ENCODE assay signal across 24 cellular contexts in genomic region chr3:172282850-172283249, GRCh38.
A peak's percentile ranks its signal among the peaks of the same experiment; 100 is the strongest.
DNase-seq lines count a peak whose midpoint lies in the region; ATAC-seq, FAIRE-seq and TF ChIP-seq lines count a peak whose summit lies in the region.
"Had no signal": no experiment of that assay in that cellular context is flagged by ENCODE, and none has a peak within 500 bp of the region (broad histone marks: within the 10 kb centered on the region; RNA-seq: fewer than 3 reads in every experiment).

No MANE protein-coding gene starts in this region.

- no peaks in the 10 kb centered on the region for H3K9me3 Mint-ChIP-seq in dendritic cell treated with granulocyte-macrophage colony-stimulating factor and Interleukin-4, amounts not matched to agents 40 ng/mL and 50 ng/mL, for 4 days
- H3K9me3 Mint-ChIP-seq in neural crest cell: no peaks in the 10 kb centered on the region

- H3K9me3 ChIP-seq in HepG2 (ENCODE audit: low read length): no peaks in the 10 kb centered on the region
- no peaks in the 10 kb centered on the region for H3K9me3 ChIP-seq in right lobe of liver
- H3K9me3 ChIP-seq in thoracic aorta: no peaks in the 10 kb centered on the region
- H3K9me3 ChIP-seq in SK-N-SH: no peaks in the 10 kb centered on the region
- H3K9me3 ChIP-seq: BE2C, MG63, SJSA1 had no signal

- no peak for FAIRE-seq in HepG2 (lab: Jason Lieb, UNC)
- FAIRE-seq: GM12892 had no signal

- WGBS in HepG2 (ENCODE audit: low lambda C conversion rate): 92% methylated on average over 3 of the region's 3 CpGs
- WGBS in right lobe of liver (ENCODE audit: insufficient coverage, low coverage, low lambda C conversion rate, missing lambda C conversion rate): 75% methylated on average over 3 of the region's 3 CpGs
- 91% methylated on average over 3 of the region's 3 CpGs for WGBS in SK-N-SH (ENCODE audit: low lambda C conversion rate)

- H3K9ac ChIP-seq in HepG2 (ENCODE audit: insufficient read depth, low read depth, low read length): no peak overlapping the region
- H3K9ac ChIP-seq in SK-N-SH: no peak overlapping the region

- BruUV-seq in HepG2 (replicated peaks; lab: Mats Ljungman, UMichigan): no TSS peak

- no peak overlapping the region for H2AFZ ChIP-seq in HepG2 (ENCODE audit: low read length)
- H2AFZ ChIP-seq in SK-N-SH (ENCODE audit: low read depth): no peak overlapping the region
- H2AFZ ChIP-seq: PC-9 had no signal

- H3K36me3 ChIP-seq in HepG2 (replicated peaks in 1 of 2; ENCODE audit: control insufficient read depth in 1 of 2, insufficient read depth in 2 of 2, low read length in 2 of 2) (peaks cover 33 to 86% of the 10 kb centered on the region in 2 experiments), right lobe of liver (peaks cover 0 to 4% (median 2%) of the 10 kb centered on the region in 4 donors), thoracic aorta (no peaks in the 10 kb centered on the region), SK-N-SH (replicated peaks in 1 of 2; ENCODE audit: control insufficient read depth in 1 of 2, insufficient read depth in 2 of 2, low read length in 1 of 2) (peaks cover 9 to 24% of the 10 kb centered on the region in 2 experiments)
- H3K36me3 ChIP-seq: BE2C had no signal

- H3K4me3 ChIP-seq in HepG2 (replicated peaks in 1 of 3; ENCODE audit: insufficient read depth in 1 of 3, low read depth in 2 of 3, low read length in 3 of 3): no peak overlapping the region
- H3K4me3 ChIP-seq in right lobe of liver: no peak overlapping the region
- H3K4me3 ChIP-seq in thoracic aorta: no peak overlapping the region
- no peak overlapping the region for H3K4me3 ChIP-seq in SK-N-SH (ENCODE audit: low read depth in 2 of 2, low read length in 1 of 2)
- H3K4me3 ChIP-seq: MG63, PC-9, SJSA1 had no signal

- TF ChIP-seq CTCF in HepG2 (CRISPR knock-in tag; IDR thresholded peaks at IDR 0.05) (no peak), right lobe of liver (IDR thresholded peaks at IDR 0.05) (no peak), neural crest cell (conservative IDR thresholded peaks at IDR 0.05) (no peak), thoracic aorta (IDR thresholded peaks at IDR 0.05) (no peak), SK-N-SH (IDR thresholded peaks at IDR 0.05) (no peak)

- peaks cover 81% of the 10 kb centered on the region for H3K79me2 ChIP-seq in HepG2 (ENCODE audit: insufficient read depth, low read length)
- H3K79me2 ChIP-seq in SK-N-SH (ENCODE audit: insufficient read depth): peaks cover 72% of the 10 kb centered on the region; the same call in 1 of the 2 replicates

- H3K4me3 Mint-ChIP-seq in dendritic cell treated with granulocyte-macrophage colony-stimulating factor and Interleukin-4, amounts not matched to agents 40 ng/mL and 50 ng/mL, for 4 days: no peak overlapping the region
- H3K4me3 Mint-ChIP-seq in neural crest cell: no peak overlapping the region

- intact Hi-C loops in HepG2 (cut with micrococcal nuclease; ENCODE audit: unreplicated experiment) (no loop called here), right lobe of liver (cut with DNase I) (no loop called here)
- intact Hi-C loops in dendritic cell treated with granulocyte-macrophage colony-stimulating factor and Interleukin-4, amounts not matched to agents 40 ng/mL and 50 ng/mL, for 4 days (cut with micrococcal nuclease): no loop called here

- ATAC-seq in HepG2 (no peak), right lobe of liver (no peak), thoracic aorta (ENCODE audit: insufficient number of reproducible peaks, low FRiP score, low read depth) (no peak)

- H3F3A ChIP-seq in SK-N-SH (replicated peaks; ENCODE audit: insufficient read depth): peaks cover 35% of the 10 kb centered on the region

- H4K20me1 ChIP-seq in HepG2 (ENCODE audit: insufficient read depth, low read length): peaks cover 97% of the 10 kb centered on the region
- H4K20me1 ChIP-seq in SK-N-SH (ENCODE audit: insufficient read depth): peaks cover 18% of the 10 kb centered on the region

- POLR2A ChIA-PET in HepG2 (lab: Yijun Ruan, JAX) (no interaction called here), SK-N-SH (lab: Yijun Ruan, JAX) (no interaction called here)

- peaks cover 22% of the 10 kb centered on the region for H3K4me1 Mint-ChIP-seq in dendritic cell treated with granulocyte-macrophage colony-stimulating factor and Interleukin-4, amounts not matched to agents 40 ng/mL and 50 ng/mL, for 4 days (ENCODE audit: low read depth)
- peaks cover 46% of the 10 kb centered on the region for H3K4me1 Mint-ChIP-seq in neural crest cell

- CTCF ChIA-PET in HepG2 (lab: Yijun Ruan, JAX; ENCODE audit: low intra/inter-chr PET ratio, low total read pairs): no interaction called here
- CTCF ChIA-PET in SK-N-SH (lab: Yijun Ruan, JAX): no interaction called here

- TF ChIP-seq EP300 in HepG2 (IDR thresholded peaks at IDR 0.05; ENCODE audit: low read depth in 2 of 2, low read length in 2 of 2) (no peak), HepG2 (CRISPR knock-in tag; IDR thresholded peaks at IDR 0.05; ENCODE audit: borderline replicate concordance) (no peak), SK-N-SH (IDR thresholded peaks at IDR 0.05; ENCODE audit: borderline replicate concordance in 1 of 2, low read depth in 1 of 2, low read length in 1 of 2) (no peak)

- no peaks in the 10 kb centered on the region for H3K27me3 ChIP-seq in HepG2 (ENCODE audit: control insufficient read depth in 1 of 2, insufficient read depth in 2 of 2, low read length in 2 of 2)
- no peaks in the 10 kb centered on the region for H3K27me3 ChIP-seq in right lobe of liver
- H3K27me3 ChIP-seq in thoracic aorta (replicated peaks; ENCODE audit: insufficient read depth): no peaks in the 10 kb centered on the region
- no peaks in the 10 kb centered on the region for H3K27me3 ChIP-seq in SK-N-SH (ENCODE audit: insufficient read depth)
- H3K27me3 ChIP-seq: BE2C, MG63, SJSA1 had no signal

- H3K36me3 Mint-ChIP-seq in dendritic cell treated with granulocyte-macrophage colony-stimulating factor and Interleukin-4, amounts not matched to agents 40 ng/mL and 50 ng/mL, for 4 days (ENCODE audit: low read depth): peaks cover 63% of the 10 kb centered on the region
- H3K36me3 Mint-ChIP-seq in neural crest cell (ENCODE audit: low read depth): peaks cover 15% of the 10 kb centered on the region

- H3K4me1 ChIP-seq in HepG2 (ENCODE audit: insufficient read depth, low read length): peaks cover 74% of the 10 kb centered on the region
- H3K4me1 ChIP-seq in right lobe of liver: peaks cover 0 to 29% (median 12%) of the 10 kb centered on the region in 4 donors
- H3K4me1 ChIP-seq in thoracic aorta (ENCODE audit: control insufficient read depth in 1 of 2, low read depth in 2 of 2): peaks cover 46 to 85% of the 10 kb centered on the region in 2 donors
- H3K4me1 ChIP-seq in SK-N-SH (ENCODE audit: control insufficient read depth in 1 of 2, insufficient read depth in 2 of 2, low read depth in 1 of 2, low read length in 1 of 2): peaks cover 20 to 31% of the 10 kb centered on the region in 2 experiments

- H3K4me2 ChIP-seq in HepG2 (ENCODE audit: low read depth, low read length): no peak overlapping the region
- H3K4me2 ChIP-seq in SK-N-SH: no peak overlapping the region
- H3K4me2 ChIP-seq: PC-9 had no signal

- no peaks in the 10 kb centered on the region for H3K9me2 ChIP-seq in SK-N-SH

- TF ChIP-seq RAD21 in HepG2 (CRISPR knock-in tag; IDR thresholded peaks at IDR 0.05) (no peak), SK-N-SH (IDR thresholded peaks at IDR 0.05; ENCODE audit: low read length) (no peak)

- no peak overlapping the region for H3K27ac ChIP-seq in HepG2 (ENCODE audit: extremely low read length, insufficient read depth, low read length)
- H3K27ac ChIP-seq in right lobe of liver: peak overlapping the region in 1 of 3 donors; percentile 20
- H3K27ac ChIP-seq in thoracic aorta: peak overlapping the region; percentile 8 to 67
- H3K27ac ChIP-seq in SK-N-SH (ENCODE audit: low read depth in 2 of 2, low read length in 1 of 2): no peak overlapping the region

- no peak for TF ChIP-seq POLR2A in HepG2 (IDR thresholded peaks at IDR 0.05; ENCODE audit: insufficient read depth in 1 of 2, low read depth in 2 of 2, low read length in 2 of 2)
- TF ChIP-seq POLR2A in right lobe of liver (IDR thresholded peaks at IDR 0.05): no peak

- H3K27me3 Mint-ChIP-seq in dendritic cell treated with granulocyte-macrophage colony-stimulating factor and Interleukin-4, amounts not matched to agents 40 ng/mL and 50 ng/mL, for 4 days: no peaks in the 10 kb centered on the region
- H3K27me3 Mint-ChIP-seq in neural crest cell (ENCODE audit: low read depth): no peaks in the 10 kb centered on the region

- DNase-seq in HepG2 (ENCODE audit: low spot score) (no peak), right lobe of liver (no peak), neural crest cell (ENCODE audit: low read depth, low spot score) (no peak), thoracic aorta (ENCODE audit: low spot score) (no peak), C1 segment of cervical spinal cord (lab: John Stamatoyannopoulos, UW) (no peak), SK-N-SH (no peak)
- DNase-seq in stimulated activated CD4-positive, alpha-beta T cell treated with anti-CD3 and anti-CD28 coated beads, Interleukin-12 subunit alpha, Interleukin-12 subunit beta, amount 100 ng/mL, for 4 hours: no peak
- DNase-seq: 8988T, ACHN, BE2C, DMS153, DND-41, KBM-7, MG63, NCI-H1105 treated with DMSO at 0.1 percent for 48 hours, NCI-H146, NCI-H2029, NCI-H446 treated with DMSO at 0.1 percent for 48 hours, NCI-H526, PC-9, Right ventricle myocardium superior had no signal

- H3K27ac Mint-ChIP-seq in dendritic cell treated with granulocyte-macrophage colony-stimulating factor and Interleukin-4, amounts not matched to agents 40 ng/mL and 50 ng/mL, for 4 days: peak overlapping the region; percentile 10
- peak overlapping the region; percentile 10 for H3K27ac Mint-ChIP-seq in neural crest cell (ENCODE audit: unreplicated experiment)

- in situ Hi-C loops in HepG2 (cut with HindIII; ENCODE audit: extremely low pct_ligation_motif_present, low pct_unique_long_range_greater_than_20kb): no loop called here

TF ChIP-seq in HepG2, 621 proteins besides CTCF, POLR2A, EP300 and RAD21:
- TF ChIP-seq RBM22 (optimal IDR thresholded peaks at IDR 0.05; ENCODE audit: low read length): peak; percentile 94
- 0 out of 2 replicates have a peak, but pooled peaks have one; percentile 37 for TF ChIP-seq PAF1 (CRISPR knock-in tag; IDR thresholded peaks at IDR 0.05)
- TF ChIP-seq ZFY (CRISPR knock-in tag; IDR thresholded peaks at IDR 0.05): no peak
TF ChIP-seq in HepG2: peak in this region for 2.

TF ChIP-seq in SK-N-SH, 30 proteins besides CTCF, POLR2A, EP300 and RAD21 (continues in another document):
- no peak for TF ChIP-seq FOXM1 (IDR thresholded peaks at IDR 0.05; ENCODE audit: low read depth)
- no peak for TF ChIP-seq IRF3 (IDR thresholded peaks at IDR 0.05; ENCODE audit: low read depth, low read length)
- no peak for TF ChIP-seq RFX5 (IDR thresholded peaks at IDR 0.05; ENCODE audit: low read length)

Comparison
In these comparisons a context has a peak if more than half of its experiments do, and no peak if none do; other contexts are left out.
1. H3K27ac ChIP-seq: peak in thoracic aorta (2 of 2); none in HepG2 (single experiment) and SK-N-SH (0 of 2).